In genomic region chr4:89837385-89837995, GRCh38 we compare ENCODE assay signal across 2 cellular contexts.
TF ChIP-seq lines count a peak whose summit lies in the region.

No MANE protein-coding gene starts in this region.

TF ChIP-seq in liver, 16 proteins besides CTCF, POLR2A, EP300 and RAD21 (continued from another document):
- TF ChIP-seq RXRA (IDR thresholded peaks at IDR 0.05) (no peak), TAF1 (conservative IDR thresholded peaks at IDR 0.05) (no peak), FOXA1 (IDR thresholded peaks at IDR 0.05) (no peak), JUND (IDR thresholded peaks at IDR 0.05) (no peak), EGR1 (IDR thresholded peaks at IDR 0.05; ENCODE audit: low read depth in 2 of 2) (no peak), REST (IDR thresholded peaks at IDR 0.05) (no peak), HNF4A (conservative IDR thresholded peaks at IDR 0.05) (no peak), YY1 (IDR thresholded peaks at IDR 0.05) (no peak), GABPA (IDR thresholded peaks at IDR 0.05 in 1 of 2, conservative IDR thresholded peaks at IDR 0.05 in 1 of 2) (no peak), NR2F2 (IDR thresholded peaks at IDR 0.05) (no peak), FOXA2 (IDR thresholded peaks at IDR 0.05) (no peak)
- TF ChIP-seq, protein P1, sequence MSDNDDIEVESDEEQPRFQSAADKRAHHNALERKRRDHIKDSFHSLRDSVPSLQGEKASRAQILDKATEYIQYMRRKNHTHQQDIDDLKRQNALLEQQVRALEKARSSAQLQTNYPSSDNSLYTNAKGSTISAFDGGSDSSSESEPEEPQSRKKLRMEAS (IDR thresholded peaks at IDR 0.05) = no peak
- TF ChIP-seq, protein P2, sequence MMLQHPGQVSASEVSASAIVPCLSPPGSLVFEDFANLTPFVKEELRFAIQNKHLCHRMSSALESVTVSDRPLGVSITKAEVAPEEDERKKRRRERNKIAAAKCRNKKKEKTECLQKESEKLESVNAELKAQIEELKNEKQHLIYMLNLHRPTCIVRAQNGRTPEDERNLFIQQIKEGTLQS (IDR thresholded peaks at IDR 0.05) = no peak
- TF ChIP-seq, protein P3, sequence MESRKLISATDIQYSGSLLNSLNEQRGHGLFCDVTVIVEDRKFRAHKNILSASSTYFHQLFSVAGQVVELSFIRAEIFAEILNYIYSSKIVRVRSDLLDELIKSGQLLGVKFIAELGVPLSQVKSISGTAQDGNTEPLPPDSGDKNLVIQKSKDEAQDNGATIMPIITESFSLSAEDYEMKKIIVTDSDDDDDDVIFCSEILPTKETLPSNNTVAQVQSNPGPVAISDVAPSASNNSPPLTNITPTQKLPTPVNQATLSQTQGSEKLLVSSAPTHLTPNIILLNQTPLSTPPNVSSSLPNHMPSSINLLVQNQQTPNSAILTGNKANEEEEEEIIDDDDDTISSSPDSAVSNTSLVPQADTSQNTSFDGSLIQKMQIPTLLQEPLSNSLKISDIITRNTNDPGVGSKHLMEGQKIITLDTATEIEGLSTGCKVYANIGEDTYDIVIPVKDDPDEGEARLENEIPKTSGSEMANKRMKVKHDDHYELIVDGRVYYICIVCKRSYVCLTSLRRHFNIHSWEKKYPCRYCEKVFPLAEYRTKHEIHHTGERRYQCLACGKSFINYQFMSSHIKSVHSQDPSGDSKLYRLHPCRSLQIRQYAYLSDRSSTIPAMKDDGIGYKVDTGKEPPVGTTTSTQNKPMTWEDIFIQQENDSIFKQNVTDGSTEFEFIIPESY (IDR thresholded peaks at IDR 0.05) = no peak

TF ChIP-seq in HepG2, 621 proteins besides CTCF, POLR2A, EP300 and RAD21 (continued from another document):
- TF ChIP-seq ATF1 (CRISPR knock-in tag; IDR thresholded peaks at IDR 0.05) = no peak
- no peak for TF ChIP-seq ZBTB10 (CRISPR knock-in tag; IDR thresholded peaks at IDR 0.05; ENCODE audit: borderline replicate concordance)
